In the genomic region with DNA sequence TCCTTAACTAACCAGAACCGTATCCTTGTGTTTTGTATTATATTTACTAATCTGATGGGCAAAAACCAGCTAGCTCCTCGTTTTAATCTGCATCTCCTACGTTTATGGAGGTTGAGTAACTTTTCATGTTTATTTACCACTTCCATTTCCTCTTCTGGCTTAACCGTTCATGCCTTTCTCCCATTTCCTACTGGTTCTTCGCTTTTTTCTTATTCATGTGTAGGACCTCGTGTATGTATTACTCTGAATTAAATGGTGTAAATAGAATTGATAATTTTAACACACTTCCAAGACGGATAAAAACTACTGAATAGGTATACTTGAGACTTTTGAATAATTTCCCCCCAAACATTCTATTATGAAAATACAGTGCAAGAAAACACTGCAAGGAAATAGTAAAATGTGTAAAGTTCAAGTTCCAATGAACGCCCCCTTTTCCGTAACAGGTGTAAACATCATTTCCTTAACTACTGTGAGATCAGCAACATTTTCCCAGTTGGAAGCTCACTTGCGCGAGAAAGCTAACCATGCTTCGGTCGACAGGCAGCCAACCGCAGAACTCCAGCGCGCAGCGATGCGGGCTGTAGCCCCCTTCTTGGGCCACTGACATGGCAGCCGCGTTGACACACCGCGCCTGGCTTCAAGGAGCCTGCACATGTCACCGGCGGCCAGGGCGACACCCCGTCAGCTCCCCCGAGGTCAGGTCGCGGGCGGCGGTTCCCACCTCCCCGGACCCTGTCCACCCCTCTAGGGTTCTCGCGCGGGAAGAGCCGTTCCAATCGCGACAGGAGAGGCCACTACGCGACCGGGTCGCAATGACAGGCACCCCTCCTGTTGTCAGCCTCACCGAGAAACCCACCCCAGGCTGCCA, we compare ENCODE assay signal across 8 cellular contexts. TPM values are rescaled to one million over a fixed set of nuclear protein-coding genes. Genes with fewer than 3 reads are reported as not detected.
A peak's percentile ranks its signal among the peaks of the same experiment; 100 is the strongest.
DNase-seq lines count a peak whose midpoint lies in the region; ATAC-seq and TF ChIP-seq lines count a peak whose summit lies in the region.

No MANE protein-coding gene starts in this region.

- H3K27me3 ChIP-seq in trophoblast cell (ENCODE audit: insufficient read depth, low read length), result no peaks in the 10 kb centered on the region

- peak overlapping the region; percentile 56 for H2BK120ac ChIP-seq in trophoblast cell (ENCODE audit: insufficient read depth, low read length, poor library complexity)

- H3K79me1 ChIP-seq in trophoblast cell (ENCODE audit: low read length), result peaks cover 4% of the 10 kb centered on the region

- DNase-seq in activated T-cell treated with anti-CD3 and anti-CD28 coated beads for 1 hour (ENCODE audit: low read depth), result peak; percentile 24
- DNase-seq in activated T-cell treated with anti-CD3 and anti-CD28 coated beads, Interleukin-2, amount 50 U/mL, for 48 hours, result no peak
- peak; percentile 62 for DNase-seq in Right ventricle myocardium superior
- peak; percentile 25 to 51 for DNase-seq in trophoblast cell
- DNase-seq in DMS153 (lab: John Stamatoyannopoulos, UW), result no peak

- H3K4me3 Mint-ChIP-seq in activated naive CD4-positive, alpha-beta T cell treated with anti-CD3 and anti-CD28 coated beads, Interleukin-2, amount 50 U/mL, for 24 hours, result peak overlapping the region; percentile 96

- H4K91ac ChIP-seq in trophoblast cell (ENCODE audit: low read depth, low read length), result no peak overlapping the region

- no peaks in the 10 kb centered on the region for H3K27me3 Mint-ChIP-seq in activated naive CD4-positive, alpha-beta T cell treated with anti-CD3 and anti-CD28 coated beads, Interleukin-2, amount 50 U/mL, for 24 hours

- H3K9me3 Mint-ChIP-seq in activated naive CD4-positive, alpha-beta T cell treated with anti-CD3 and anti-CD28 coated beads, Interleukin-2, amount 50 U/mL, for 24 hours, result no peaks in the 10 kb centered on the region

- no peak overlapping the region for H2AK5ac ChIP-seq in trophoblast cell (ENCODE audit: low read length)

- intact Hi-C loops in Right ventricle myocardium superior (cut with DNase I), result no loop called here

- no CpG with 5 or more reads among the region's 43 CpGs for WGBS in trophoblast cell (ENCODE audit: extremely low coverage, insufficient coverage, insufficient read length)

- peak overlapping the region; percentile 97 for H3K4me3 ChIP-seq in trophoblast cell (ENCODE audit: low read depth, low read length)

- peaks cover 2% of the 10 kb centered on the region for H3K36me3 Mint-ChIP-seq in activated naive CD4-positive, alpha-beta T cell treated with anti-CD3 and anti-CD28 coated beads, Interleukin-2, amount 50 U/mL, for 24 hours

- H2AFZ ChIP-seq in trophoblast cell (ENCODE audit: insufficient read depth, low read length, poor library complexity), result peak overlapping the region; percentile 81

- peak overlapping the region; percentile 80 for H3K27ac ChIP-seq in trophoblast cell (ENCODE audit: low read depth, low read length)

- peak overlapping the region; percentile 45 for H2BK5ac ChIP-seq in trophoblast cell (ENCODE audit: low read depth, low read length, poor library complexity)

- H3K4me1 Mint-ChIP-seq in activated naive CD4-positive, alpha-beta T cell treated with anti-CD3 and anti-CD28 coated beads, Interleukin-2, amount 50 U/mL, for 24 hours, result peaks cover 55% of the 10 kb centered on the region

- no peak overlapping the region for H2BK12ac ChIP-seq in trophoblast cell (ENCODE audit: low read length)

- peak overlapping the region; percentile 74 for H3K18ac ChIP-seq in trophoblast cell (ENCODE audit: low read length)

- H3K79me2 ChIP-seq in trophoblast cell (ENCODE audit: control insufficient read depth, insufficient read depth, low read length, poor library complexity), result peaks cover 3% of the 10 kb centered on the region

- no peaks in the 10 kb centered on the region for H3K9me3 ChIP-seq in trophoblast cell (ENCODE audit: insufficient read depth, low read depth, low read length)

- H3K4me1 ChIP-seq in trophoblast cell (ENCODE audit: control insufficient read depth in 1 of 2, insufficient read depth in 2 of 2, low read length in 2 of 2), result no peaks in the 10 kb centered on the region

- H3K36me3 ChIP-seq in trophoblast cell (ENCODE audit: control insufficient read depth in 1 of 2, insufficient read depth in 2 of 2, low read length in 2 of 2), result no peaks in the 10 kb centered on the region

- H3K23ac ChIP-seq in trophoblast cell (ENCODE audit: low read length), result no peak overlapping the region

- H3K4ac ChIP-seq in trophoblast cell (ENCODE audit: low read depth, low read length), result no peak overlapping the region

- peak overlapping the region; percentile 95 for H4K8ac ChIP-seq in trophoblast cell (ENCODE audit: low read depth, low read length)

- H3K4me2 ChIP-seq in trophoblast cell (ENCODE audit: low read length), result peak overlapping the region; percentile 98

- H3K27ac Mint-ChIP-seq in activated naive CD4-positive, alpha-beta T cell treated with anti-CD3 and anti-CD28 coated beads, Interleukin-2, amount 50 U/mL, for 24 hours, result peak overlapping the region; percentile 78

- peak overlapping the region; percentile 65 for H3K14ac ChIP-seq in trophoblast cell (ENCODE audit: low read length)

- H3K9ac ChIP-seq in trophoblast cell (ENCODE audit: low read length), result peak overlapping the region; percentile 79

- ATAC-seq in HG03135 (IDR thresholded peaks at IDR 0.05; ENCODE audit: unreplicated experiment) (peak; percentile 13), Right ventricle myocardium superior (ENCODE audit: poor library complexity) (peak; percentile 36)

- H4K12ac ChIP-seq in trophoblast cell (ENCODE audit: low read depth, low read length), result peak overlapping the region; percentile 66

TF ChIP-seq in PFSK-1, 5 proteins besides CTCF, POLR2A, EP300 and RAD21:
- TF ChIP-seq FOXP2 (optimal IDR thresholded peaks at IDR 0.05; ENCODE audit: borderline replicate concordance, extremely low read depth, extremely low read length, insufficient read depth), result peak; percentile 39
- no peak for TF ChIP-seq SIN3A (IDR thresholded peaks at IDR 0.05; ENCODE audit: borderline replicate concordance, insufficient read depth, low read length)
- TF ChIP-seq, protein P1, sequence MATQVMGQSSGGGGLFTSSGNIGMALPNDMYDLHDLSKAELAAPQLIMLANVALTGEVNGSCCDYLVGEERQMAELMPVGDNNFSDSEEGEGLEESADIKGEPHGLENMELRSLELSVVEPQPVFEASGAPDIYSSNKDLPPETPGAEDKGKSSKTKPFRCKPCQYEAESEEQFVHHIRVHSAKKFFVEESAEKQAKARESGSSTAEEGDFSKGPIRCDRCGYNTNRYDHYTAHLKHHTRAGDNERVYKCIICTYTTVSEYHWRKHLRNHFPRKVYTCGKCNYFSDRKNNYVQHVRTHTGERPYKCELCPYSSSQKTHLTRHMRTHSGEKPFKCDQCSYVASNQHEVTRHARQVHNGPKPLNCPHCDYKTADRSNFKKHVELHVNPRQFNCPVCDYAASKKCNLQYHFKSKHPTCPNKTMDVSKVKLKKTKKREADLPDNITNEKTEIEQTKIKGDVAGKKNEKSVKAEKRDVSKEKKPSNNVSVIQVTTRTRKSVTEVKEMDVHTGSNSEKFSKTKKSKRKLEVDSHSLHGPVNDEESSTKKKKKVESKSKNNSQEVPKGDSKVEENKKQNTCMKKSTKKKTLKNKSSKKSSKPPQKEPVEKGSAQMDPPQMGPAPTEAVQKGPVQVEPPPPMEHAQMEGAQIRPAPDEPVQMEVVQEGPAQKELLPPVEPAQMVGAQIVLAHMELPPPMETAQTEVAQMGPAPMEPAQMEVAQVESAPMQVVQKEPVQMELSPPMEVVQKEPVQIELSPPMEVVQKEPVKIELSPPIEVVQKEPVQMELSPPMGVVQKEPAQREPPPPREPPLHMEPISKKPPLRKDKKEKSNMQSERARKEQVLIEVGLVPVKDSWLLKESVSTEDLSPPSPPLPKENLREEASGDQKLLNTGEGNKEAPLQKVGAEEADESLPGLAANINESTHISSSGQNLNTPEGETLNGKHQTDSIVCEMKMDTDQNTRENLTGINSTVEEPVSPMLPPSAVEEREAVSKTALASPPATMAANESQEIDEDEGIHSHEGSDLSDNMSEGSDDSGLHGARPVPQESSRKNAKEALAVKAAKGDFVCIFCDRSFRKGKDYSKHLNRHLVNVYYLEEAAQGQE (IDR thresholded peaks at IDR 0.05; ENCODE audit: insufficient read depth in 1 of 2, low read depth in 2 of 2, low read length in 2 of 2), result no peak
- TF ChIP-seq POLR2AphosphoS5 (IDR thresholded peaks at IDR 0.05; ENCODE audit: low read depth, low read length), result no peak
- TF ChIP-seq TAF1 (IDR thresholded peaks at IDR 0.05; ENCODE audit: borderline replicate concordance, insufficient read depth, low read length), result no peak

RNA-seq across cellular contexts. Expression of a gene that starts 0.8 kb away (rescaled TPM):
- polyA plus RNA-seq in PFSK-1 (2012; ENCODE audit: insufficient read length, low read depth), result 13.5 TPM
- total RNA-seq in Right ventricle myocardium superior, result 17.8 TPM
- polyA plus RNA-seq in trophoblast cell (2013), result 14.7 and 14.8 TPM in 2 replicates

Comparison
In these comparisons a context has a peak if more than half of its experiments do, and no peak if none do; other contexts are left out.
1. DNase-seq: peak in activated T-cell treated with anti-CD3 and anti-CD28 coated beads for 1 hour (single experiment), Right ventricle myocardium superior (single experiment) and trophoblast cell (2 of 2); none in activated T-cell treated with anti-CD3 and anti-CD28 coated beads, Interleukin-2, amount 50 U/mL, for 48 hours (0 of 2) and DMS153 (single experiment).